Comparison of ENCODE assay signal across 5 cellular contexts in genomic region chr16:20643638-20644037, GRCh38.
A peak's percentile ranks its signal among the peaks of the same experiment; 100 is the strongest.
TF ChIP-seq lines count a peak whose summit lies in the region.

No MANE protein-coding gene starts in this region.

TF ChIP-seq in A549, 52 proteins besides CTCF, POLR2A, EP300 and RAD21:
- peak; percentile 96 for TF ChIP-seq MAFK (IDR thresholded peaks at IDR 0.05; ENCODE audit: partially characterized antibody)

TF ChIP-seq in IMR-90, 13 proteins besides CTCF, POLR2A, EP300 and RAD21:
- TF ChIP-seq MAFK (IDR thresholded peaks at IDR 0.05; ENCODE audit: low read depth, low read length) = peak; percentile 81

TF ChIP-seq in WTC11, 78 proteins besides CTCF, POLR2A, EP300 and RAD21:
- TF ChIP-seq NFYB (CRISPR knock-in tag; conservative IDR thresholded peaks at IDR 0.05; ENCODE audit: low read depth) = peak; percentile 28; the same call in 1 of the 2 replicates

TF ChIP-seq in K562, 482 proteins besides CTCF, POLR2A, EP300 and RAD21:
- TF ChIP-seq MAFF (IDR thresholded peaks at IDR 0.05; ENCODE audit: low read length) (peak; percentile 79), ZNF316 (IDR thresholded peaks at IDR 0.05) (peak; percentile 96), FOS (IDR thresholded peaks at IDR 0.05; ENCODE audit: extremely low read depth, insufficient read length) (peak; percentile 4), ASH1L (IDR thresholded peaks at IDR 0.05; ENCODE audit: borderline replicate concordance, low read depth, partially characterized antibody) (peak; percentile 68), MAFG (tag; conservative IDR thresholded peaks at IDR 0.05) (peak; percentile 88), MBD2 (IDR thresholded peaks at IDR 0.05; ENCODE audit: borderline replicate concordance, low read depth) (0 out of 2 replicates have a peak, but pooled peaks have one; percentile 43), C11orf30 (IDR thresholded peaks at IDR 0.05; ENCODE audit: low read depth) (peak; percentile 87), NFYB (IDR thresholded peaks at IDR 0.05; ENCODE audit: extremely low read depth, insufficient read length) (peak; percentile 75), MAFK (IDR thresholded peaks at IDR 0.05; ENCODE audit: low read length) (peak; percentile 86), RBM25 (IDR thresholded peaks at IDR 0.05; ENCODE audit: low read depth, low read length, severe bottlenecking) (peak; percentile 21)

TF ChIP-seq in HepG2, 621 proteins besides CTCF, POLR2A, EP300 and RAD21:
- TF ChIP-seq MAFF (IDR thresholded peaks at IDR 0.05; ENCODE audit: low read depth, low read length) = peak; percentile 97
- peak; percentile 22 for TF ChIP-seq NFYB (CRISPR knock-in tag; IDR thresholded peaks at IDR 0.05)
- TF ChIP-seq NFYC (CRISPR knock-in tag; IDR thresholded peaks at IDR 0.05) = peak; percentile 32; the same call in 1 of the 2 replicates
- TF ChIP-seq MAFK (conservative IDR thresholded peaks at IDR 0.05 in 1 of 2, IDR thresholded peaks at IDR 0.05 in 1 of 2; ENCODE audit: low read length in 2 of 2) = peak; percentile 95 to 96
TF ChIP-seq in HepG2: peak in this region for 4; not testable (repeated sequence) for 617.
